Comparison of ENCODE assay signal across 14 cellular contexts in the genomic region with DNA sequence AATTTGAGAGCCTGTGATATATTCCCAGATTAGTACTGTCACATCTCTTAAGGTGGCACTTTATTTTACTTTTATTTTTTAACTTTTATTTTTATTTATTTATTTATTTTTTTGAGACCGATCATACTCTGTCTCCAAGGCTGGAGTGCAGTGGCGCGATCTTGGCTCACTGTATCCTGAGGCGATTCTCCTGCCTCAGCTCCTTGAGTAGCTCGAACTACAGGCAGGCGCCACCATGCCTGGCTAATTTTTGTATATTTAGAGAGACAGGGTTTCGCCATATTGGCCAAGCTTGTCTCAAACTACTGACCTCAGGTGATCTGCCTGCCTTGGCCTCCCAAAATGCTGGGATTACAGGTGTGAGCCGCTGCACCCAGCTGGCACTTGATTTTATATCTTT.
"Had no signal": no experiment of that assay in that cellular context is flagged by ENCODE, and none has a peak within 500 bp of the region (broad histone marks: within the 10 kb centered on the region; RNA-seq: fewer than 3 reads in every experiment).

No MANE protein-coding gene starts in this region.

- H3K9me3 ChIP-seq: left ventricle myocardium inferior, tibial artery had no signal

- H3K27ac ChIP-seq: left ventricle myocardium inferior, tibial artery had no signal

- H3K27me3 ChIP-seq: tibial artery had no signal

- H3K4me1 ChIP-seq: left ventricle myocardium inferior had no signal

- H3K4me3 ChIP-seq: left ventricle myocardium inferior, tibial artery had no signal

- H3K36me3 ChIP-seq: left ventricle myocardium inferior, tibial artery had no signal

- ATAC-seq: activated T-cell treated with anti-CD3 and anti-CD28 coated beads, Interleukin-2, amount 50 U/mL, for 4 hours; naive thymus-derived CD8-positive, alpha-beta T cell had no signal

- DNase-seq: activated B cell treated with CpG ODN at 0.5 μM for 24 hours; activated CD4-positive, alpha-beta memory T cell treated with anti-CD3 and anti-CD28 coated beads, Interleukin-2, amount 10 ng/mL, durations not matched to agents 7 days and 5 days; activated CD4-positive, alpha-beta T cell treated with anti-CD3 and anti-CD28 coated beads for 48 hours; activated naive CD4-positive, alpha-beta T cell treated with anti-CD3 and anti-CD28 coated beads for 36 hours; activated T-cell treated with anti-CD3 and anti-CD28 coated beads, Interleukin-2, amount 50 U/mL, for 4 hours; cerebellar nuclear complex; cortex of kidney; kidney; left ventricle myocardium inferior; naive thymus-derived CD8-positive, alpha-beta T cell; retina; stimulated activated CD4-positive, alpha-beta T cell treated with anti-CD3 and anti-CD28 coated beads, Interleukin-2, amount 100 ng/mL, for 24 hours; stimulated activated naive CD4-positive, alpha-beta T cell treated with Interleukin-2 at 50 U/mL for 16 hours; tibial artery had no signal
